1 cellular context compared by ENCODE assay signal in the genomic region with DNA sequence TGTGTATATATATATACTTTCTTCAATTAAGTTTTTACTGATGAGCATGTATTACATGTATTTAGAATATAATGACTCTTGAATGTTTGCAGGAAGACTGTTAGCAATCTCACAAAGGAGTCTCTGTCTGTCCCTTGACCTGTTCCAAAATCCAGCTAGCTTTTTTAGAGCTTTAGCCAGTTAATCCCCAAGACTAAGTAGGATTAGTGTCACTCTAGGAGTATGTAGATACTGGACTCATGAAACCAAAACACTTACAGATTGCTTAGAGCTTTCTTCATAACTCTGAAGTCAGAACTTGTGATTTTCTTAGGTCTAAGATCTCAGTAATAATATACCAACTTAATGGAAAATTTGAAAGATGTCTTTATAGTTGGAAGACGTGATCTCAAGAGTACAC.
TF ChIP-seq lines count a peak whose summit lies in the region.

No MANE protein-coding gene starts in this region.

TF ChIP-seq in WTC11, 78 proteins besides CTCF, POLR2A, EP300 and RAD21 (continued from another document):
- TF ChIP-seq, protein P1, sequence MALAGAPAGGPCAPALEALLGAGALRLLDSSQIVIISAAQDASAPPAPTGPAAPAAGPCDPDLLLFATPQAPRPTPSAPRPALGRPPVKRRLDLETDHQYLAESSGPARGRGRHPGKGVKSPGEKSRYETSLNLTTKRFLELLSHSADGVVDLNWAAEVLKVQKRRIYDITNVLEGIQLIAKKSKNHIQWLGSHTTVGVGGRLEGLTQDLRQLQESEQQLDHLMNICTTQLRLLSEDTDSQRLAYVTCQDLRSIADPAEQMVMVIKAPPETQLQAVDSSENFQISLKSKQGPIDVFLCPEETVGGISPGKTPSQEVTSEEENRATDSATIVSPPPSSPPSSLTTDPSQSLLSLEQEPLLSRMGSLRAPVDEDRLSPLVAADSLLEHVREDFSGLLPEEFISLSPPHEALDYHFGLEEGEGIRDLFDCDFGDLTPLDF (CRISPR knock-in tag; IDR thresholded peaks at IDR 0.05), result no peak
- TF ChIP-seq NFATC4 (CRISPR knock-in tag; IDR thresholded peaks at IDR 0.05), result no peak
- TF ChIP-seq ATF1 (CRISPR knock-in tag; IDR thresholded peaks at IDR 0.05), result no peak
